Comparison of ENCODE assay signal across 8 cellular contexts in the genomic region with DNA sequence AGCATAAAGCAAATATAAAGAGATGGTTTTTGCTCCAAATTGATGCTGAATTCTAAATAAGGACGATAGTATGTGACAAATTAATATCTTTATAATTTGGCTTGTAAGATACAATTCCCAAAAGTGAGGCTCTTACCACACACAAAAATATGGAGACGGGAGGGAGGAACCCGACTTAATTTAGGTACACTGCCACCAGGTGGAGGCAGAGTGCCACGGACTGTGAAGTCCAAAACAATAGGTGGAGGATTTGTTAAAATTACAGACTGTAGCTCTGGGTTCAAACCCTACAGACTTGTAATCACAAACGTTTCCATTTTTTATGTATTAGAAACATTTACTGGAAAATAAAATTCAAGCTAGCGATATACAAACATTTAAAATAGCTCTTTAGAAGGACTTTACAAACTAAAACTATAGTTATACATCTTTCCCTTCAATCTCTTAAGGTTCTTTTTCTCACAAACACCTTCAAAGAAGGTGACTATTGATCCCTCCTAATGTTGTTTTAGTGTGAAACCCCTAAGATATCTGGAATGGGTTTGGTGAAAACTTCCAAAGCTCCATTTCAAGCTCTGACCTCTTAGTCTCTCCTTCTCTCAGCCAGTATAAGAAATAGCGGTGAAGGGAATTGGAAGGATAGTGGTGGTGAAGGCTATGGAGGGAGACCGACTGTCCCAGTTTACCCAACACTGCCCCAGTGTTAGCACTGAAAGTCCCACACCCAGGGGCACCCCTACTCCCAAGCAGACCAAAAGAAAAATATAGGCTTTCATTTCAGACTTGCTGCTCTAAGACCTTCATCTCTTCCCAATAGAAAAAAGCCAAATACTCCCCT.
DNase-seq lines count a peak whose midpoint lies in the region; ATAC-seq and TF ChIP-seq lines count a peak whose summit lies in the region.

No MANE protein-coding gene starts in this region.

- TF ChIP-seq CTCF in epithelial cell of esophagus (IDR thresholded peaks at IDR 0.05; ENCODE audit: insufficient read depth, low read depth, low read length, missing control alignments) = peak; percentile 93

- H3K9me3 Mint-ChIP-seq in stimulated activated effector memory CD8-positive, alpha-beta T cell treated with anti-CD3 and anti-CD28 coated beads, Interleukin-12 subunit alpha, Interleukin-12 subunit beta, amount 100 ng/mL, for 72 hours = no peaks in the 10 kb centered on the region

- H3K27ac Mint-ChIP-seq in stimulated activated effector memory CD8-positive, alpha-beta T cell treated with anti-CD3 and anti-CD28 coated beads, Interleukin-12 subunit alpha, Interleukin-12 subunit beta, amount 100 ng/mL, for 72 hours = no peak overlapping the region

- no peaks in the 10 kb centered on the region for H3K36me3 Mint-ChIP-seq in stimulated activated effector memory CD8-positive, alpha-beta T cell treated with anti-CD3 and anti-CD28 coated beads, Interleukin-12 subunit alpha, Interleukin-12 subunit beta, amount 100 ng/mL, for 72 hours

- H3K4me1 Mint-ChIP-seq in stimulated activated effector memory CD8-positive, alpha-beta T cell treated with anti-CD3 and anti-CD28 coated beads, Interleukin-12 subunit alpha, Interleukin-12 subunit beta, amount 100 ng/mL, for 72 hours = no peaks in the 10 kb centered on the region

- peak; percentile 84 for DNase-seq in CD1c-positive myeloid dendritic cell (ENCODE audit: extremely low spot score)
- peak; percentile 64 for DNase-seq in HS-27A (ENCODE audit: low read depth)
- peak; percentile 58 for DNase-seq in NOMO-1 treated with DMSO at 0.1 percent for 48 hours (lab: John Stamatoyannopoulos, UW; ENCODE audit: unreplicated experiment)
- DNase-seq in activated CD8-positive, alpha-beta memory T cell treated with anti-CD3 and anti-CD28 coated beads, Interleukin-2, amount 50 U/mL, for 4 hours = peak; percentile 67
- peak; percentile 85 for DNase-seq in epithelial cell of esophagus (ENCODE audit: low read depth)
- peak; percentile 68 for DNase-seq in mucosa of gallbladder (ENCODE audit: low spot score)
- DNase-seq in stimulated activated effector memory CD8-positive, alpha-beta T cell treated with anti-CD3 and anti-CD28 coated beads, Interleukin-12 subunit alpha, Interleukin-12 subunit beta, amount 100 ng/mL, for 72 hours (ENCODE audit: low spot score in 2 of 2) = peak; percentile 43 to 73

- peak; percentile 53 for ATAC-seq in stimulated activated effector memory CD8-positive, alpha-beta T cell treated with anti-CD3 and anti-CD28 coated beads, Interleukin-12 subunit alpha, Interleukin-12 subunit beta, amount 100 ng/mL, for 72 hours
- no peak for ATAC-seq in HG03045 (IDR thresholded peaks at IDR 0.05; ENCODE audit: unreplicated experiment)

- H3K4me3 Mint-ChIP-seq in stimulated activated effector memory CD8-positive, alpha-beta T cell treated with anti-CD3 and anti-CD28 coated beads, Interleukin-12 subunit alpha, Interleukin-12 subunit beta, amount 100 ng/mL, for 72 hours = no peak overlapping the region

- no peak overlapping the region for H3K4me3 ChIP-seq in epithelial cell of esophagus (ENCODE audit: low read length)
